ENCODE assay signal across 8 cellular contexts in genomic region chr7:26291251-26291650, GRCh38. TPM values are rescaled to one million over a fixed set of nuclear protein-coding genes. Genes with fewer than 3 reads are reported as not detected.
DNase-seq lines count a peak whose midpoint lies in the region; ATAC-seq, FAIRE-seq and TF ChIP-seq lines count a peak whose summit lies in the region.

No MANE protein-coding gene starts in this region.

- H3K4me3 Mint-ChIP-seq in chondrocyte (ENCODE audit: unreplicated experiment) = peak overlapping the region; percentile 69
- H3K4me3 Mint-ChIP-seq in natural killer cell = peak overlapping the region; percentile 97

- H3K9ac ChIP-seq in BLaER1 treated with 17β-estradiol and CSF1 and Interleukin-3, amounts not matched to agents 10 nM and 100 nM = peak overlapping the region in 10 of 11 experiments; percentile 68 to 85 (median 82); a peak in 13 of 22 replicates

- peak overlapping the region; percentile 70 to 82 (median 78) for H3K4me3 ChIP-seq in BLaER1 treated with 17β-estradiol and CSF1 and Interleukin-3, amounts not matched to agents 10 nM and 100 nM
- H3K4me3 ChIP-seq in Jurkat, Clone E6-1 (ENCODE audit: low read length) = peak overlapping the region; percentile 62

- no peak for DNase-seq in Jurkat, Clone E6-1 (ENCODE audit: low read depth, low spot score)
- DNase-seq in chondrocyte (ENCODE audit: low spot score) (no peak), natural killer cell (no peak), GM19239 (ENCODE audit: insufficient read length, low spot score) (no peak), GM10248 (ENCODE audit: extremely low spot score) (no peak), hepatic stellate cell (ENCODE audit: low spot score) (no peak)

- CTCF ChIA-PET in GM10248 (lab: Yijun Ruan, JAX) = interaction anchor here (0.7 to 2.2 kb wide), 13 partner anchors 10 to 385 kb away, joined by 3 to 12 read pairs (median 3); no protein-coding TSS in a partner anchor

- H3K27me3 Mint-ChIP-seq in chondrocyte (ENCODE audit: low read depth) (peaks cover 9% of the 10 kb centered on the region), natural killer cell (ENCODE audit: low read depth in 2 of 2) (no peaks in the 10 kb centered on the region)

- H3K4me2 ChIP-seq in BLaER1 treated with 17β-estradiol and CSF1 and Interleukin-3, amounts not matched to agents 10 nM and 100 nM = peak overlapping the region; percentile 87 to 99 (median 98)

- peaks cover 0 to 15% (median 10%) of the 10 kb centered on the region in 11 experiments; a peak in 7 of 22 replicates for H3K27me3 ChIP-seq in BLaER1 treated with 17β-estradiol and CSF1 and Interleukin-3, amounts not matched to agents 10 nM and 100 nM

- no peak for ATAC-seq in natural killer cell
- ATAC-seq in HG03460 (IDR thresholded peaks at IDR 0.05; ENCODE audit: unreplicated experiment) = no peak

- no peaks in the 10 kb centered on the region for H3K36me3 ChIP-seq in BLaER1 treated with 17β-estradiol and CSF1 and Interleukin-3, amounts not matched to agents 10 nM and 100 nM

- peak overlapping the region in 4 of 11 experiments; percentile 70 to 81 (median 72); a peak in 4 of 22 replicates for H3K27ac ChIP-seq in BLaER1 treated with 17β-estradiol and CSF1 and Interleukin-3, amounts not matched to agents 10 nM and 100 nM

- H3K9me3 Mint-ChIP-seq in chondrocyte (ENCODE audit: low read depth) (no peaks in the 10 kb centered on the region), natural killer cell (no peaks in the 10 kb centered on the region)

- FAIRE-seq in GM19239 (lab: Jason Lieb, UNC) = no peak

- no peak for TF ChIP-seq CTCF in chondrocyte (IDR thresholded peaks at IDR 0.05)
- TF ChIP-seq CTCF in natural killer cell (IDR thresholded peaks at IDR 0.05) = no peak
- TF ChIP-seq CTCF in GM10248 (IDR thresholded peaks at IDR 0.05; ENCODE audit: control extremely low read depth, extremely low read depth, low read depth, missing control alignments) = no peak

- peaks cover 3% of the 10 kb centered on the region for H3K4me1 Mint-ChIP-seq in chondrocyte (ENCODE audit: low read depth)
- H3K4me1 Mint-ChIP-seq in natural killer cell = peaks cover 36 to 46% of the 10 kb centered on the region in 2 donors

- H3K9me3 ChIP-seq in BLaER1 treated with 17β-estradiol and CSF1 and Interleukin-3, amounts not matched to agents 10 nM and 100 nM (replicated peaks in 1 of 11) = no peaks in the 10 kb centered on the region

- H3K27ac Mint-ChIP-seq in chondrocyte (ENCODE audit: unreplicated experiment) (no peak overlapping the region), natural killer cell (peak overlapping the region; percentile 97)

- peaks cover 35 to 60% (median 45%) of the 10 kb centered on the region in 10 experiments for H3K4me1 ChIP-seq in BLaER1 treated with 17β-estradiol and CSF1 and Interleukin-3, amounts not matched to agents 10 nM and 100 nM

- H3K36me3 Mint-ChIP-seq in chondrocyte (ENCODE audit: low read depth) (no peaks in the 10 kb centered on the region), natural killer cell (no peaks in the 10 kb centered on the region)

- intact Hi-C loops in natural killer cell (cut with micrococcal nuclease) = loop anchor here (5.0 to 10.0 kb wide), 3 partner anchors 76 to 1466 kb away; no protein-coding TSS in a partner anchor

- POLR2A ChIA-PET in GM10248 (lab: Yijun Ruan, JAX) = no interaction called here

- H4K20me1 ChIP-seq in BLaER1 treated with 17β-estradiol and CSF1 and Interleukin-3, amounts not matched to agents 10 nM and 100 nM = no peaks in the 10 kb centered on the region

RNA-seq across cellular contexts. Expression of gene SNX10, which starts 0.4 kb away (rescaled TPM):
- 64.7 TPM for polyA plus RNA-seq in Jurkat, Clone E6-1 (2012; ENCODE audit: insufficient read depth, insufficient read length)
- total RNA-seq in chondrocyte = 0.56 to 1.2 TPM (median 0.62 TPM) in 3 replicates
- 10 to 100 TPM; 17.2 to 26.8 (median 21.3) TPM for total RNA-seq in natural killer cell
